ENCODE assay signal across 8 cellular contexts in the genomic region with DNA sequence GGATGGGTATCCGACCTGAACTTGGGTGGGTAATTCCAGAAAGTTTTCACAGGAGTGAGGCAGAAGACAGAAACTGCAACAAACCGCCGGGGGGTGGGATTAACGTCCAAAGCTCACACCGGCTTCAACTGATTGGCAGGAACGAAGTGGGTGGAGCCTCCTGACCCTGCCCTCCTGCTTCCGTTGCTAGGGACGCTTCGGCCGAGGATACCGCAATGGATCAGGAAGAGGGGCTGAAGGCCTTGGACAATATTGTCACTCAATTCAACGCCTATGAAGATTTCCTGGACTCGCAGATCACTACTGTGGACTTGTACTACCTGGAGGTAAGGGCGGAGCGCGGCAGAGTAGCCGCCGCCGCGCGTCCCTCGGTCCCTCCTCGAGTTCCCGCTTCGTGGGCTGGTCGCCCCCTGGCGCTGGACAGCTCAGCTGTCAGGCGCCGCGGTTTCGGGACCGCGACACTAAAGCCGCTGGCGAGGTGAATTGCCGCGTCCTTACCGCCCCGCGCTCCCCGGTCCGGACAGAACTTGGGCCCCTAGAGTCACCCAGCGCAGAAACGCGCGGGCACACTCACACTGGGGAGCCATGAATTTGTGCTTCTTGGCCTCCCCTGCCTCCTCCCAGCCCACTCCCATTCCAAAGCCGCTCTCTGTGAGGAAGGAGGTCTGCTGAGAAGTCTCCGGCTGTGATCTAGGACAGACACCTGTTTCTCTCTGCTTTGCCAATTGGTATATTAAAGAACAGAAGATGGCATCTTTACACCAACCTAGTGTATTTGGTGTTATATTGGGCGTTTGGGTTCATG. TPM values are rescaled to one million over a fixed set of nuclear protein-coding genes. Genes with fewer than 3 reads are reported as not detected.
DNase-seq lines count a peak whose midpoint lies in the region; ATAC-seq and TF ChIP-seq lines count a peak whose summit lies in the region.

A gene (plus strand): TSS at position 177 of the 805 bp plus-strand sequence.

- peak within 1 kb of the TSS; percentile 87 for H3K4me3 Mint-ChIP-seq in osteocyte (ENCODE audit: unreplicated experiment)

- CTCF ChIA-PET in RWPE1 (lab: Yijun Ruan, JAX), result interaction anchor here (0.6 to 0.8 kb wide), 3 partner anchors 12 to 413 kb away, joined by 3 read pairs; no protein-coding TSS in a partner anchor

- POLR2A ChIA-PET in RWPE1 (lab: Yijun Ruan, JAX; ENCODE audit: low non-redundant PET), result no interaction called here

- H3K4me1 Mint-ChIP-seq in osteocyte (ENCODE audit: unreplicated experiment), result peaks cover 11% of the 10 kb centered on the region

- no peak for TF ChIP-seq EP300 in transverse colon (IDR thresholded peaks at IDR 0.05; ENCODE audit: low read depth)

- in situ Hi-C loops in transverse colon (cut with MboI; ENCODE audit: low pct_ligation_motif_present in 1 of 4, low pct_unique_long_range_greater_than_20kb in 1 of 4, low sequenced_read_pairs in 3 of 4), result no loop called here

- H3K27ac ChIP-seq in RWPE1 (no peak within 1 kb of the TSS), transverse colon (peak within 1 kb of the TSS in 1 of 4 donors; percentile 31)

- no peak for TF ChIP-seq POLR2A in transverse colon (IDR thresholded peaks at IDR 0.05)

- 0 to 1% methylated on average over 1 to 49 of the region's 49 CpGs for WGBS in transverse colon (ENCODE audit: low coverage in 1 of 2), 2 donors

- no peaks in the 10 kb centered on the region for H3K9me3 ChIP-seq in transverse colon

- H3K27ac Mint-ChIP-seq in osteocyte (ENCODE audit: unreplicated experiment), result no peak within 1 kb of the TSS

- H3K27me3 ChIP-seq in transverse colon, result peaks cover 38% of the 10 kb centered on the region

- H3K36me3 Mint-ChIP-seq in osteocyte (ENCODE audit: unreplicated experiment), result no peaks in the 10 kb centered on the region

- H3K9me3 Mint-ChIP-seq in osteocyte (ENCODE audit: unreplicated experiment), result no peaks in the 10 kb centered on the region

- H3K36me3 ChIP-seq in transverse colon, result no peaks in the 10 kb centered on the region

- intact Hi-C loops in head of caudate nucleus (cut with DNase I) (no loop called here), transverse colon (cut with DNase I; ENCODE audit: low total_unique reads) (no loop called here)

- peaks cover 0 to 14% (median 9%) of the 10 kb centered on the region in 4 donors for H3K4me1 ChIP-seq in transverse colon

- DNase-seq in DMS153 (lab: John Stamatoyannopoulos, UW) (peak; percentile 76), HuH-7 (ENCODE audit: low spot score) (peak; percentile 78), RWPE1 (ENCODE audit: low spot score) (peak; percentile 97), head of caudate nucleus (peak in 41 of 42 donors; percentile 21 to 74 (median 52)), osteocyte (ENCODE audit: extremely low spot score, unreplicated experiment) (peak; percentile 89), transverse colon (peak; percentile 87)
- DNase-seq in activated naive CD4-positive, alpha-beta T cell treated with anti-CD3 and anti-CD28 coated beads, Interleukin-2, amount 50 U/mL, for 16 hours, result peak; percentile 64

- peak within 1 kb of the TSS; percentile 45 to 57 (median 49) for H3K4me3 ChIP-seq in transverse colon

- ATAC-seq in GM21576 (IDR thresholded peaks at IDR 0.05; ENCODE audit: unreplicated experiment), result peak; percentile 97

- H3K27me3 Mint-ChIP-seq in osteocyte (ENCODE audit: unreplicated experiment), result peaks cover 10% of the 10 kb centered on the region

- peak; percentile 54 for TF ChIP-seq CTCF in RWPE1 (conservative IDR thresholded peaks at IDR 0.05; ENCODE audit: low read depth)
- peak; percentile 74 for TF ChIP-seq CTCF in osteocyte (IDR thresholded peaks at IDR 0.05)
- TF ChIP-seq CTCF in transverse colon (IDR thresholded peaks at IDR 0.05), result peak; percentile 31 to 44 (median 37)

RNA-seq across cellular contexts. Expression of the gene that starts here (rescaled TPM):
- total RNA-seq in osteocyte, result not detected in 2 replicates
- total RNA-seq in transverse colon, result not detected

Comparison
In these comparisons a context has a peak if more than half of its experiments do, and no peak if none do; other contexts are left out.
1. Peak in DNase-seq in osteocyte; RNA of the gene not detected or under 1 TPM.
2. Peak in DNase-seq and H3K4me3 ChIP-seq in transverse colon; RNA of the gene not detected or under 1 TPM.